14 cellular contexts compared by ENCODE assay signal in the genomic region with DNA sequence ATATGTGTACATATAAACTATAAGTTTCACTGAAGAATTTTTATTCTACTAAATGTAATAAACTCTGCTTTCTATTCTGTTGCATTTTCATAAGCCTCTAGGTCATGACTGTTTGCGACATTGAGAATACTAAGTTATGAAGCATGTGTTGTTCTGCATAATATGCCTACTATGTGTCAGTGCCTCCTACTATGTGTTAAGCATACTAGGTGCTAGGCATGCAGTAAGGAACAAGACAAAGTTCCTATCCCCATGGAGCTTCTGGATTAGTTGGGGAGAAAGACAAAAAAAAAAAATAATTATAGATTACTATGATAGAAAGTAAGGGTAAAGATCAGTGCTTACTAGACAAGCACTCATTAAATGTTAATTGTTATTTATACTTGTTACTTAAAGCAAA. TPM values are rescaled to one million over a fixed set of nuclear protein-coding genes. Genes with fewer than 3 reads are reported as not detected.
A peak's percentile ranks its signal among the peaks of the same experiment; 100 is the strongest.
DNase-seq lines count a peak whose midpoint lies in the region; ATAC-seq and TF ChIP-seq lines count a peak whose summit lies in the region.
"Had no signal": no experiment of that assay in that cellular context is flagged by ENCODE, and none has a peak within 500 bp of the region (broad histone marks: within the 10 kb centered on the region; RNA-seq: fewer than 3 reads in every experiment).

No MANE protein-coding gene starts in this region.

- H3K27ac Mint-ChIP-seq in stimulated activated naive CD8-positive, alpha-beta T cell treated with anti-CD3 and anti-CD28 coated beads, Interleukin-15, Interleukin-2, amounts not matched to agents 100 ng/mL and 50 ng/mL, for 24 hours = no peak overlapping the region
- H3K27ac Mint-ChIP-seq in stimulated activated naive CD8-positive, alpha-beta T cell treated with anti-CD3 and anti-CD28 coated beads, Interleukin-15, amount 100 ng/mL, for 72 hours = no peak overlapping the region
- H3K27ac Mint-ChIP-seq in activated naive CD8-positive, alpha-beta T cell treated with anti-CD3 and anti-CD28 coated beads, Interleukin-2, amount 50 U/mL, for 24 hours = no peak overlapping the region

- ATAC-seq in stimulated activated naive CD8-positive, alpha-beta T cell treated with anti-CD3 and anti-CD28 coated beads, Interleukin-15, amount 100 ng/mL, for 72 hours = no peak
- ATAC-seq in activated naive CD8-positive, alpha-beta T cell treated with anti-CD3 and anti-CD28 coated beads, Interleukin-2, amount 50 U/mL, for 24 hours = no peak
- ATAC-seq in left lung (no peak), HG03095 (IDR thresholded peaks at IDR 0.05; ENCODE audit: unreplicated experiment) (no peak)
- ATAC-seq: gastroesophageal sphincter had no signal

- peak overlapping the region; percentile 96 to 99 for H3K27ac ChIP-seq in left lung

- intact Hi-C loops in left lung (cut with DNase I) = no loop called here

- H3K9me3 ChIP-seq in left lung = no peaks in the 10 kb centered on the region
- H3K9me3 ChIP-seq: gastroesophageal sphincter had no signal

- no peaks in the 10 kb centered on the region for H3K27me3 Mint-ChIP-seq in stimulated activated naive CD8-positive, alpha-beta T cell treated with anti-CD3 and anti-CD28 coated beads, Interleukin-15, Interleukin-2, amounts not matched to agents 100 ng/mL and 50 ng/mL, for 24 hours
- H3K27me3 Mint-ChIP-seq in stimulated activated naive CD8-positive, alpha-beta T cell treated with anti-CD3 and anti-CD28 coated beads, Interleukin-15, amount 100 ng/mL, for 72 hours = no peaks in the 10 kb centered on the region
- H3K27me3 Mint-ChIP-seq in activated naive CD8-positive, alpha-beta T cell treated with anti-CD3 and anti-CD28 coated beads, Interleukin-2, amount 50 U/mL, for 24 hours = no peaks in the 10 kb centered on the region

- peak overlapping the region; percentile 93 for H3K4me3 Mint-ChIP-seq in stimulated activated naive CD8-positive, alpha-beta T cell treated with anti-CD3 and anti-CD28 coated beads, Interleukin-15, Interleukin-2, amounts not matched to agents 100 ng/mL and 50 ng/mL, for 24 hours
- peak overlapping the region in 1 of 2 donors; percentile 99 for H3K4me3 Mint-ChIP-seq in stimulated activated naive CD8-positive, alpha-beta T cell treated with anti-CD3 and anti-CD28 coated beads, Interleukin-15, amount 100 ng/mL, for 72 hours
- H3K4me3 Mint-ChIP-seq in activated naive CD8-positive, alpha-beta T cell treated with anti-CD3 and anti-CD28 coated beads, Interleukin-2, amount 50 U/mL, for 24 hours = peak overlapping the region; percentile 86

- DNase-seq in stimulated activated naive CD8-positive, alpha-beta T cell treated with anti-CD3 and anti-CD28 coated beads, Interleukin-15, amount 100 ng/mL, for 72 hours = no peak
- no peak for DNase-seq in activated naive CD8-positive, alpha-beta T cell treated with anti-CD3 and anti-CD28 coated beads, Interleukin-2, amount 50 U/mL, for 24 hours
- DNase-seq in left lung = no peak
- no peak for DNase-seq in UCSD-AML1 (lab: John Stamatoyannopoulos, UW; ENCODE audit: unreplicated experiment)
- DNase-seq in activated CD4-positive, alpha-beta T cell treated with anti-CD3 and anti-CD28 coated beads for 4 hours = no peak
- no peak for DNase-seq in germinal center (ENCODE audit: low spot score)
- DNase-seq: COR-L47; NCI-H1092 treated with DMSO at 0.1 percent for 48 hours; NCI-H748 treated with DMSO at 0.1 percent for 48 hours; small intestine; stimulated activated CD8-positive, alpha-beta memory T cell treated with anti-CD3 and anti-CD28 coated beads, Interleukin-4, amount 100 ng/mL, for 48 hours had no signal

- no peak for TF ChIP-seq CTCF in left lung (IDR thresholded peaks at IDR 0.05)

- peak overlapping the region in 1 of 2 donors; percentile 86 for H3K4me3 ChIP-seq in left lung

- no peaks in the 10 kb centered on the region for H3K9me3 Mint-ChIP-seq in stimulated activated naive CD8-positive, alpha-beta T cell treated with anti-CD3 and anti-CD28 coated beads, Interleukin-15, Interleukin-2, amounts not matched to agents 100 ng/mL and 50 ng/mL, for 24 hours
- H3K9me3 Mint-ChIP-seq in stimulated activated naive CD8-positive, alpha-beta T cell treated with anti-CD3 and anti-CD28 coated beads, Interleukin-15, amount 100 ng/mL, for 72 hours = no peaks in the 10 kb centered on the region
- H3K9me3 Mint-ChIP-seq in activated naive CD8-positive, alpha-beta T cell treated with anti-CD3 and anti-CD28 coated beads, Interleukin-2, amount 50 U/mL, for 24 hours = no peaks in the 10 kb centered on the region

- H3K4me1 Mint-ChIP-seq in stimulated activated naive CD8-positive, alpha-beta T cell treated with anti-CD3 and anti-CD28 coated beads, Interleukin-15, Interleukin-2, amounts not matched to agents 100 ng/mL and 50 ng/mL, for 24 hours (ENCODE audit: low read depth) = peaks cover 45% of the 10 kb centered on the region
- H3K4me1 Mint-ChIP-seq in stimulated activated naive CD8-positive, alpha-beta T cell treated with anti-CD3 and anti-CD28 coated beads, Interleukin-15, amount 100 ng/mL, for 72 hours = peaks cover 26% of the 10 kb centered on the region
- H3K4me1 Mint-ChIP-seq in activated naive CD8-positive, alpha-beta T cell treated with anti-CD3 and anti-CD28 coated beads, Interleukin-2, amount 50 U/mL, for 24 hours = peaks cover 22% of the 10 kb centered on the region

- H3K4me1 ChIP-seq in left lung = peaks cover 4 to 58% of the 10 kb centered on the region in 2 donors

- no peaks in the 10 kb centered on the region for H3K27me3 ChIP-seq in left lung
- H3K27me3 ChIP-seq: gastroesophageal sphincter had no signal

- H3K36me3 ChIP-seq in left lung = no peaks in the 10 kb centered on the region
- H3K36me3 ChIP-seq: gastroesophageal sphincter had no signal

- H3K36me3 Mint-ChIP-seq in stimulated activated naive CD8-positive, alpha-beta T cell treated with anti-CD3 and anti-CD28 coated beads, Interleukin-15, Interleukin-2, amounts not matched to agents 100 ng/mL and 50 ng/mL, for 24 hours (ENCODE audit: low read depth) = peaks cover 14% of the 10 kb centered on the region
- peaks cover 2% of the 10 kb centered on the region for H3K36me3 Mint-ChIP-seq in activated naive CD8-positive, alpha-beta T cell treated with anti-CD3 and anti-CD28 coated beads, Interleukin-2, amount 50 U/mL, for 24 hours (ENCODE audit: low read depth)

RNA-seq across cellular contexts. Expression of a gene that starts 1.3 kb away (rescaled TPM):
- total RNA-seq in left lung = 10 to 100 TPM; 62.2 to 83.7 TPM

RNA-seq across cellular contexts. Expression of a gene that starts 2.1 kb away (rescaled TPM):
- 100 to 1,000 TPM in 1 of 2 donors, 10 to 100 TPM in 1; 72.2 to 111 TPM for total RNA-seq in left lung
